ENCODE assay signal across 8 cellular contexts in the genomic region with DNA sequence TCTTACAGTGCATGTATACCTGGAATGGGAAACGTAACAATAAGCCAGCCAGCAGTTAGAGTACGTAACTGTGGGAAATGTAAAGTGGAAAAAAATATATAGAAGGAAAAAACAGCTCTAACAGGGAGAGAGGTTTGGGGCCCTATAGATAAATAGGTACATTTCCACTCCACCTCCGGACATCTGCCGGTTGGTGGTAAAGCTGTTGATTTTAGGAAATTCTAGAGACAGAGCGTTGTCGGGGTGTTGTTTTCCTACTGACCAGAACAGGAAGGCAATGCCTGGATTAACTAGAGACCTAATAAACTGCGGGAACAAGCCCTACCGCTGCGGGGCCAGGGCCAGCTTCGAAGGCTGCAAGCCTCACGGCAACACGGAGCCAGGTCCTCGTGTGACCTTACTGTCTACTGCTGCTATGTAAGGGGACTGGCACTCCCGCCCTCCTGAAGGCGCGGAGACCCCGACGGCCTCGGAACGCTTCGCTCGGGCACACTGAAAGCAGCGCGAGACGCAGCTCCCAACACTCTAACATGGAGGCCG. TPM values are rescaled to one million over a fixed set of nuclear protein-coding genes. Genes with fewer than 3 reads are reported as not detected.
DNase-seq lines count a peak whose midpoint lies in the region; ATAC-seq and TF ChIP-seq lines count a peak whose summit lies in the region.

No MANE protein-coding gene starts in this region.

- peak overlapping the region; percentile 76 for H3K4me2 ChIP-seq in DND-41 (ENCODE audit: insufficient read depth, low read length)

- H3K4me3 ChIP-seq in DND-41 (ENCODE audit: low read depth in 1 of 2, low read length in 2 of 2) (peak overlapping the region; percentile 67 to 98), dorsolateral prefrontal cortex (peak overlapping the region; percentile 66 to 100 (median 94)), muscle layer of duodenum (ENCODE audit: low read depth in 1 of 2, low read length in 2 of 2) (peak overlapping the region; percentile 89 to 99)

- H3K4me1 ChIP-seq in DND-41 (ENCODE audit: insufficient read depth, low read length) (peaks cover 35% of the 10 kb centered on the region), muscle layer of duodenum (ENCODE audit: control insufficient read depth in 1 of 2, insufficient read depth in 2 of 2, low read length in 2 of 2) (peaks cover 14 to 38% of the 10 kb centered on the region in 2 donors)

- TF ChIP-seq CTCF in DND-41 (IDR thresholded peaks at IDR 0.05; ENCODE audit: borderline replicate concordance, extremely low read depth, low read length, poor library complexity, severe bottlenecking) (no peak), dorsolateral prefrontal cortex (IDR thresholded peaks at IDR 0.05 in 54 of 56, conservative IDR thresholded peaks at IDR 0.05 in 2 of 56; ENCODE audit: low read depth in 1 of 56, partially characterized antibody in 56 of 56) (no peak)

- intact Hi-C loops in dorsolateral prefrontal cortex (cut with DNase I), result loop anchor here (1.0 to 5.0 kb wide), 2 partner anchors 36 to 61 kb away; no protein-coding TSS in a partner anchor

- peaks cover 34% of the 10 kb centered on the region for H3K36me3 ChIP-seq in DND-41 (ENCODE audit: insufficient read depth, low read length)
- H3K36me3 ChIP-seq in muscle layer of duodenum (ENCODE audit: control insufficient read depth in 1 of 2, insufficient read depth in 2 of 2, low read length in 2 of 2), result peaks cover 25 to 27% of the 10 kb centered on the region in 2 donors

- peak overlapping the region; percentile 98 for H3K27ac ChIP-seq in DND-41 (ENCODE audit: low read length)
- peak overlapping the region; percentile 91 to 99 (median 98) for H3K27ac ChIP-seq in dorsolateral prefrontal cortex
- H3K27ac ChIP-seq in muscle layer of duodenum (ENCODE audit: low read length), result peak overlapping the region; percentile 99

- peaks cover 27% of the 10 kb centered on the region for H4K20me1 ChIP-seq in DND-41 (ENCODE audit: insufficient read depth, low read length)

- no peaks in the 10 kb centered on the region for H3K9me3 ChIP-seq in DND-41 (ENCODE audit: insufficient read depth, low read length, severe bottlenecking)
- no peaks in the 10 kb centered on the region for H3K9me3 ChIP-seq in muscle layer of duodenum (ENCODE audit: control insufficient read depth in 1 of 2, low read length in 2 of 2)

- peak overlapping the region; percentile 94 for H2AFZ ChIP-seq in DND-41 (ENCODE audit: low read depth, low read length)

- ATAC-seq in DND-41 (ENCODE audit: insufficient read depth, low read depth), result peak; percentile 55
- ATAC-seq in GM21717 (IDR thresholded peaks at IDR 0.05; ENCODE audit: unreplicated experiment), result no peak
- no peak for ATAC-seq in HG03097 (IDR thresholded peaks at IDR 0.05; ENCODE audit: low FRiP score, unreplicated experiment)

- H3K27me3 ChIP-seq in DND-41 (ENCODE audit: insufficient read depth, low read length, poor library complexity) (no peaks in the 10 kb centered on the region), dorsolateral prefrontal cortex (no peaks in the 10 kb centered on the region), muscle layer of duodenum (ENCODE audit: low read depth, low read length) (no peaks in the 10 kb centered on the region)

- H3K9ac ChIP-seq in DND-41 (ENCODE audit: low read depth, low read length), result peak overlapping the region; percentile 97

- H3K79me2 ChIP-seq in DND-41 (ENCODE audit: insufficient read depth, low read length), result peaks cover 50% of the 10 kb centered on the region

- peak; percentile 67 for DNase-seq in DND-41
- peak in 40 of 76 experiments; percentile 1 to 72 (median 47) for DNase-seq in HUDEP-2 (lab: John Stamatoyannopoulos, UW; ENCODE audit: unreplicated experiment in 76 of 76)
- DNase-seq in UCSD-AML1 (lab: John Stamatoyannopoulos, UW; ENCODE audit: unreplicated experiment), result peak; percentile 81
- peak in 9 of 10 donors; percentile 32 to 55 (median 49) for DNase-seq in dorsolateral prefrontal cortex
- DNase-seq in superior temporal gyrus (ENCODE audit: extremely low spot score), result peak; percentile 66

RNA-seq across cellular contexts. Expression of gene CDKN2AIP, which starts 0.8 kb away (rescaled TPM):
- total RNA-seq in dorsolateral prefrontal cortex, result 10 to 100 TPM; 10.3 to 20.2 (median 14.8) TPM
